In the genomic region with DNA sequence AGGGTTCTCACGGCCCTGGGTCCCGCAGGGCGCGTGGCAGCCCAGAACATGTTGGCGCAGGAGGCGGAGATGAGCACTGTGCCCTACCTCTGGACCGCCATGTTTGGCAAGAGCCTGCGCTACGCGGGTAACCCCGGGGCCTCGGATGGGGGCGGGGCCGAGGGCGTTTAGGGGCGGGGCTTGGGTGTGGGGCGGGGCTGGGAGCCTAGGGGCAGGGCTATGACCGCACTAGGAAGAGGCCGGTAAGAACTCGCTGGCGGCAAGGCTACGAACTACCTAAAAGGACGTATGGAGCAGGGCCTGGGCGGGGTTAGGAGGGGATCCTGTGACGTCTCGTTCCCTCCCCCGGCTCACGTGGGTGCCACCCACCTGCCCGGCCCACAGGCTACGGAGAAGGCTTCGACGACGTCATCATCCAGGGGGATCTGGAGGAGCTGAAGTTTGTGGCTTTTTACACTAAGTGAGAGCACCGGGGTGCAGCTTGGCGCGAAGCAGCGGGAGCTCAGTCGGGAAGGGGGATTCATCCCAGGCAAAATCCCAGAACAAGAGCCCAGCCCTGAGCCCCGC, we compare ENCODE assay signal across 8 cellular contexts. TPM values are rescaled to one million over a fixed set of nuclear protein-coding genes. Genes with fewer than 3 reads are reported as not detected.
DNase-seq lines count a peak whose midpoint lies in the region; ATAC-seq, FAIRE-seq and TF ChIP-seq lines count a peak whose summit lies in the region.

No MANE protein-coding gene starts in this region.

- H3K79me2 ChIP-seq in GM12878 (ENCODE audit: control insufficient read depth, insufficient read depth, low read length) = peaks cover 16% of the 10 kb centered on the region

- H3K9me3 ChIP-seq in GM12878 (replicated peaks; ENCODE audit: control insufficient read depth, insufficient read depth, low read length) (peaks cover 6% of the 10 kb centered on the region; the same call in 2 of the 3 replicates), iPS-15b (ENCODE audit: control insufficient read depth, insufficient read depth, low read length) (no peaks in the 10 kb centered on the region), small intestine (ENCODE audit: control insufficient read depth, low read depth) (no peaks in the 10 kb centered on the region)

- ATAC-seq in GM12878 (no peak), HG02678 (IDR thresholded peaks at IDR 0.05; ENCODE audit: unreplicated experiment) (no peak)

- POLR2A ChIA-PET in GM12878 (lab: Charles Lee) = no interaction called here

- SMC1A ChIA-PET in GM12878 (lab: Charles Lee; ENCODE audit: uncharacterized antibody, unreplicated experiment) = interaction anchor here (1.9 kb wide), 1 partner anchor 23 kb away, joined by 4 read pairs; no protein-coding TSS in a partner anchor

- intact Hi-C loops in GM12878 (cut with micrococcal nuclease; ENCODE audit: unreplicated experiment) = no loop called here

- no peak for TF ChIP-seq EP300 in GM12878 (IDR thresholded peaks at IDR 0.05; ENCODE audit: borderline replicate concordance in 1 of 2, control insufficient read depth in 1 of 2, low read depth in 2 of 2, low read length in 2 of 2)

- no peak for TF ChIP-seq POLR2A in GM12878 (IDR thresholded peaks at IDR 0.05; ENCODE audit: low read depth, low read length)

- TF ChIP-seq RAD21 in GM12878 (IDR thresholded peaks at IDR 0.05; ENCODE audit: insufficient read depth, low read depth, low read length) = no peak

- 42% methylated on average over 39 of the region's 39 CpGs for WGBS in GM12878 (ENCODE audit: insufficient coverage, insufficient replicate concordance, low lambda C conversion rate, missing lambda C conversion rate)
- WGBS in small intestine, 3 donors = 13 to 20% (median 18%) methylated on average over 37 to 39 of the region's 39 CpGs

- TF ChIP-seq CTCF in GM12878 (IDR thresholded peaks at IDR 0.05 in 2 of 3, conservative IDR thresholded peaks at IDR 0.05 in 1 of 3; ENCODE audit: control insufficient read depth in 2 of 3, extremely low read depth in 1 of 3, insufficient read depth in 1 of 3, low read depth in 3 of 3, low read length in 3 of 3) = no peak

- no TSS peak for BruUV-seq in GM12878 (replicated peaks; lab: Mats Ljungman, UMichigan)

- H4K20me1 ChIP-seq in GM12878 (ENCODE audit: control insufficient read depth, insufficient read depth) = no peaks in the 10 kb centered on the region

- in situ Hi-C loops in GM12878 (cut with MboI) = no loop called here

- H3K4me3 ChIP-seq in GM12878 = no peak overlapping the region
- peak overlapping the region; percentile 66 for H3K4me3 ChIP-seq in iPS-15b (ENCODE audit: low read depth, low read length)
- H3K4me3 ChIP-seq in small intestine (ENCODE audit: low read depth in 1 of 2, low read length in 2 of 2) = no peak overlapping the region

- no peak overlapping the region for H3K9ac ChIP-seq in GM12878 (ENCODE audit: control insufficient read depth, insufficient read depth, low read length)
- H3K9ac ChIP-seq in iPS-15b (ENCODE audit: low read depth, low read length) = peak overlapping the region; percentile 60

- H3K27ac ChIP-seq in GM12878 (ENCODE audit: control insufficient read depth, insufficient read depth) = no peak overlapping the region
- H3K27ac ChIP-seq in small intestine (ENCODE audit: low read depth in 1 of 2, low read length in 1 of 2) = no peak overlapping the region

- H3K36me3 ChIP-seq in GM12878 (ENCODE audit: control insufficient read depth in 2 of 2, insufficient read depth in 2 of 2, low read length in 1 of 2) = no peaks in the 10 kb centered on the region
- H3K36me3 ChIP-seq in iPS-15b (ENCODE audit: control insufficient read depth, insufficient read depth, low read length) = no peaks in the 10 kb centered on the region
- no peaks in the 10 kb centered on the region for H3K36me3 ChIP-seq in small intestine (ENCODE audit: control insufficient read depth in 2 of 2, insufficient read depth in 2 of 2, low read length in 2 of 2)

- H3K4me1 ChIP-seq in GM12878 (ENCODE audit: control insufficient read depth, insufficient read depth, low read length) (peaks cover 10% of the 10 kb centered on the region; the same call in 1 of the 2 replicates), iPS-15b (ENCODE audit: control insufficient read depth, insufficient read depth, low read length) (peaks cover 17% of the 10 kb centered on the region), small intestine (ENCODE audit: control insufficient read depth in 2 of 2, insufficient read depth in 1 of 2, low read depth in 1 of 2, low read length in 1 of 2) (no peaks in the 10 kb centered on the region)

- RAD21 ChIA-PET in GM12878 (lab: Charles Lee; ENCODE audit: unreplicated experiment) = no interaction called here

- H2AFZ ChIP-seq in GM12878 (ENCODE audit: control insufficient read depth, low read depth, low read length) = no peak overlapping the region; the same call in 1 of the 2 replicates

- no peaks in the 10 kb centered on the region for H3K27me3 ChIP-seq in GM12878 (replicated peaks in 1 of 2; ENCODE audit: control insufficient read depth in 2 of 2, insufficient read depth in 2 of 2, low read length in 1 of 2)
- peaks cover 65% of the 10 kb centered on the region for H3K27me3 ChIP-seq in iPS-15b (ENCODE audit: control insufficient read depth, insufficient read depth, low read length)
- H3K27me3 ChIP-seq in small intestine (ENCODE audit: control insufficient read depth in 2 of 2, insufficient read depth in 2 of 2, low read length in 2 of 2) = no peaks in the 10 kb centered on the region

- no peak overlapping the region for H3K4me2 ChIP-seq in GM12878 (ENCODE audit: control insufficient read depth, insufficient read depth)

- FAIRE-seq in GM12878 (lab: Jason Lieb, UNC) (no peak), small intestine (lab: Jason Lieb, UNC) (no peak), GM19239 (lab: Jason Lieb, UNC) (no peak)

- CTCF ChIA-PET in GM12878 (lab: Yijun Ruan, JAX) = no interaction called here

- DNase-seq in AG08395 (ENCODE audit: low spot score) (peak; percentile 59), T follicular helper cell (ENCODE audit: low read depth) (peak; percentile 56), GM12878 (ENCODE audit: low read depth, low spot score) (no peak), small intestine (peak; percentile 76), GM19239 (ENCODE audit: insufficient read length, low spot score) (no peak), medulla oblongata (ENCODE audit: extremely low spot score) (no peak)

RNA-seq across cellular contexts. Expression of a gene that starts 2.8 kb away (rescaled TPM):
- 77.5 and 89.4 TPM in 2 replicates for total RNA-seq in GM12878 (2013; cell fraction: nucleolus; rRNA removed)
- total RNA-seq in GM12878 (2014; rRNA removed) = 31.8 and 35.2 TPM in 2 replicates
- total RNA-seq in GM12878 (2014; rRNA removed; fragmentation: Illumina TruSeq; extraction: Trizol) = 13.9 and 14.5 TPM in 2 replicates
- 42.8 and 50.3 TPM in 2 replicates for total RNA-seq in GM12878 (2021)
- polyA plus RNA-seq in GM12878 (2011; ENCODE audit: low read depth) = 10.7 TPM
- 8.7 and 17.5 TPM in 2 replicates for polyA plus RNA-seq in GM12878 (2011; rRNA removed)
- polyA plus RNA-seq in GM12878 (2011; cell fraction: cytosol; rRNA removed) = 12.6 and 20.5 TPM in 2 replicates
- polyA plus RNA-seq in GM12878 (2011; cell fraction: nucleus; rRNA removed) = 168 and 188 TPM in 2 replicates
- 19.4 and 21.7 TPM in 2 replicates for polyA plus RNA-seq in GM12878 (2012)
- polyA plus RNA-seq in GM12878 (2014; fragmentation: Illumina TruSeq; extraction: Trizol) = 16.6 and 25.1 TPM in 2 replicates
- polyA plus RNA-seq in GM12878 (2014; fragmentation: Nextera tagmentation; extraction: Ambion mirVana) = 1 to 10 TPM in 1 of 2 experiments, under 1 TPM in 1; 0.82 to 1.1 TPM
- 44.0 and 50.1 TPM in 2 replicates for polyA plus RNA-seq in GM12878 (2014; rRNA removed)
- 10 to 100 TPM; 15.0 to 21.2 TPM for polyA plus RNA-seq in GM12878 (2016; fragmentation: Nextera tagmentation; extraction: Ambion mirVana)
- 17.0 and 18.1 TPM in 2 replicates for polyA minus RNA-seq in GM12878 (2011; rRNA and poly(A)+ RNA removed)
- polyA minus RNA-seq in GM12878 (2011; cell fraction: cytosol; rRNA and poly(A)+ RNA removed) = 7.6 TPM in 2 replicates
- polyA minus RNA-seq in GM12878 (2011; cell fraction: nucleus; rRNA and poly(A)+ RNA removed) = 35.8 and 46.1 TPM in 2 replicates
- 10 to 100 TPM; 22.7 to 38.0 (median 26.8) TPM for polyA plus RNA-seq in small intestine

RNA-seq across cellular contexts. Expression of a gene that starts 12.3 kb away (rescaled TPM):
- 0.61 TPM in 1 of 2 replicates, not detected in the other for total RNA-seq in GM12878 (2013; cell fraction: nucleolus; rRNA removed)
- total RNA-seq in GM12878 (2014; rRNA removed) (0.11 and 0.34 TPM in 2 replicates), GM12878 (2014; rRNA removed; fragmentation: Illumina TruSeq; extraction: Trizol) (not detected in 2 replicates), GM12878 (2021) (0.26 and 0.40 TPM in 2 replicates)
- polyA plus RNA-seq in GM12878 (2011; ENCODE audit: low read depth) = not detected
- polyA plus RNA-seq in GM12878 (2011; rRNA removed) (not detected in 2 replicates), GM12878 (2014; fragmentation: Illumina TruSeq; extraction: Trizol) (not detected in 2 replicates), GM12878 (2014; fragmentation: Nextera tagmentation; extraction: Ambion mirVana) (not detected), GM12878 (2014; rRNA removed) (0.04 and 0.15 TPM in 2 replicates), GM12878 (2016; fragmentation: Nextera tagmentation; extraction: Ambion mirVana) (under 1 TPM in 1 of 2 experiments, not detected in 1; 0.06 TPM), small intestine (1 to 10 TPM; 5.1 to 9.4 (median 6.8) TPM)
- polyA plus RNA-seq in GM12878 (2011; cell fraction: cytosol; rRNA removed) = 0.03 TPM in 1 of 2 replicates, not detected in the other
- 0.24 and 0.31 TPM in 2 replicates for polyA plus RNA-seq in GM12878 (2011; cell fraction: nucleus; rRNA removed)
- polyA plus RNA-seq in GM12878 (2012) = 0.32 and 0.45 TPM in 2 replicates
- not detected in 2 replicates for polyA minus RNA-seq in GM12878 (2011; rRNA and poly(A)+ RNA removed)
- not detected in 2 replicates for polyA minus RNA-seq in GM12878 (2011; cell fraction: cytosol; rRNA and poly(A)+ RNA removed)
- polyA minus RNA-seq in GM12878 (2011; cell fraction: nucleus; rRNA and poly(A)+ RNA removed) = not detected in 2 replicates

RNA-seq across cellular contexts. Expression of a gene that starts 22.6 kb away (rescaled TPM):
- 41.0 and 46.0 TPM in 2 replicates for total RNA-seq in GM12878 (2013; cell fraction: nucleolus; rRNA removed)
- total RNA-seq in GM12878 (2014; rRNA removed) (52.2 and 52.9 TPM in 2 replicates), GM12878 (2014; rRNA removed; fragmentation: Illumina TruSeq; extraction: Trizol) (10.5 and 13.6 TPM in 2 replicates), GM12878 (2021) (30.5 and 35.7 TPM in 2 replicates)
- 5.7 TPM for polyA plus RNA-seq in GM12878 (2011; ENCODE audit: low read depth)
- polyA plus RNA-seq in GM12878 (2011; rRNA removed) (8.3 and 16.9 TPM in 2 replicates), GM12878 (2014; fragmentation: Illumina TruSeq; extraction: Trizol) (3.5 and 10.5 TPM in 2 replicates), GM12878 (2014; fragmentation: Nextera tagmentation; extraction: Ambion mirVana) (1 to 10 TPM in 1 of 2 experiments, under 1 TPM in 1; 0.66 to 6.9 TPM), GM12878 (2014; rRNA removed) (52.8 and 53.4 TPM in 2 replicates), GM12878 (2016; fragmentation: Nextera tagmentation; extraction: Ambion mirVana) (10 to 100 TPM; 54.4 to 58.3 TPM), small intestine (10 to 100 TPM; 30.0 to 43.2 (median 31.5) TPM)
- polyA plus RNA-seq in GM12878 (2011; cell fraction: cytosol; rRNA removed) = 24.9 and 45.9 TPM in 2 replicates
- 46.3 and 60.5 TPM in 2 replicates for polyA plus RNA-seq in GM12878 (2011; cell fraction: nucleus; rRNA removed)
- 19.7 and 19.8 TPM in 2 replicates for polyA plus RNA-seq in GM12878 (2012)
- 10.5 and 27.7 TPM in 2 replicates for polyA minus RNA-seq in GM12878 (2011; rRNA and poly(A)+ RNA removed)
- 8.0 and 9.8 TPM in 2 replicates for polyA minus RNA-seq in GM12878 (2011; cell fraction: cytosol; rRNA and poly(A)+ RNA removed)
- 49.2 and 68.4 TPM in 2 replicates for polyA minus RNA-seq in GM12878 (2011; cell fraction: nucleus; rRNA and poly(A)+ RNA removed)

RNA-seq across cellular contexts. Expression of a gene that starts 35.6 kb away (rescaled TPM):
- total RNA-seq in GM12878 (2013; cell fraction: nucleolus; rRNA removed) = 0.31 and 0.34 TPM in 2 replicates
- total RNA-seq in GM12878 (2014; rRNA removed) (0.11 TPM in 1 of 2 replicates, not detected in the other), GM12878 (2014; rRNA removed; fragmentation: Illumina TruSeq; extraction: Trizol) (not detected in 2 replicates), GM12878 (2021) (0.13 TPM in 1 of 2 replicates, not detected in the other)
- polyA plus RNA-seq in GM12878 (2011; ENCODE audit: low read depth) = not detected
- polyA plus RNA-seq in GM12878 (2011; rRNA removed) (0.06 and 0.07 TPM in 2 replicates), GM12878 (2014; fragmentation: Illumina TruSeq; extraction: Trizol) (0.03 TPM in 1 of 2 replicates, not detected in the other), GM12878 (2014; fragmentation: Nextera tagmentation; extraction: Ambion mirVana) (not detected), GM12878 (2014; rRNA removed) (not detected in 2 replicates), GM12878 (2016; fragmentation: Nextera tagmentation; extraction: Ambion mirVana) (under 1 TPM; 0.06 to 0.21 TPM), small intestine (under 1 TPM in 1 of 3 donors, not detected in 2; 0.84 TPM)
- polyA plus RNA-seq in GM12878 (2011; cell fraction: cytosol; rRNA removed) = 0.02 and 0.09 TPM in 2 replicates
- polyA plus RNA-seq in GM12878 (2011; cell fraction: nucleus; rRNA removed) = 0.66 and 0.70 TPM in 2 replicates
- 0.08 and 0.14 TPM in 2 replicates for polyA plus RNA-seq in GM12878 (2012)
- polyA minus RNA-seq in GM12878 (2011; rRNA and poly(A)+ RNA removed) = 0.15 TPM in 1 of 2 replicates, not detected in the other
- not detected in 2 replicates for polyA minus RNA-seq in GM12878 (2011; cell fraction: cytosol; rRNA and poly(A)+ RNA removed)
- polyA minus RNA-seq in GM12878 (2011; cell fraction: nucleus; rRNA and poly(A)+ RNA removed) = 0.12 and 0.57 TPM in 2 replicates

RNA-seq across cellular contexts. Expression of a gene that starts 53.0 kb away (rescaled TPM):
- total RNA-seq in GM12878 (2013; cell fraction: nucleolus; rRNA removed) = 0.15 TPM in 1 of 2 replicates, not detected in the other
- total RNA-seq in GM12878 (2014; rRNA removed) (0.06 and 0.27 TPM in 2 replicates), GM12878 (2014; rRNA removed; fragmentation: Illumina TruSeq; extraction: Trizol) (not detected in 2 replicates), GM12878 (2021) (0.11 and 0.21 TPM in 2 replicates)
- not detected for polyA plus RNA-seq in GM12878 (2011; ENCODE audit: low read depth)
- polyA plus RNA-seq in GM12878 (2011; rRNA removed) (not detected in 2 replicates), GM12878 (2014; fragmentation: Illumina TruSeq; extraction: Trizol) (0.07 TPM in 1 of 2 replicates, not detected in the other), GM12878 (2014; fragmentation: Nextera tagmentation; extraction: Ambion mirVana) (not detected), GM12878 (2014; rRNA removed) (0.11 TPM in 1 of 2 replicates, not detected in the other), GM12878 (2016; fragmentation: Nextera tagmentation; extraction: Ambion mirVana) (under 1 TPM in 1 of 2 experiments, not detected in 1; 0.25 TPM), small intestine (1 to 10 TPM in 1 of 3 donors, under 1 TPM in 1, not detected in 1; 0.27 to 2.3 TPM)
- not detected in 2 replicates for polyA plus RNA-seq in GM12878 (2011; cell fraction: cytosol; rRNA removed)
- polyA plus RNA-seq in GM12878 (2011; cell fraction: nucleus; rRNA removed) = not detected in 2 replicates
- polyA plus RNA-seq in GM12878 (2012) = not detected in 2 replicates
- polyA minus RNA-seq in GM12878 (2011; rRNA and poly(A)+ RNA removed) = not detected in 2 replicates
- polyA minus RNA-seq in GM12878 (2011; cell fraction: cytosol; rRNA and poly(A)+ RNA removed) = not detected in 2 replicates
- not detected in 2 replicates for polyA minus RNA-seq in GM12878 (2011; cell fraction: nucleus; rRNA and poly(A)+ RNA removed)

Comparison
In these comparisons a context has a peak if more than half of its experiments do, and no peak if none do; other contexts are left out.
1. DNase-seq: peak in AG08395 (single experiment), T follicular helper cell (single experiment) and small intestine (single experiment); none in GM12878 (single experiment), GM19239 (single experiment) and medulla oblongata (single experiment).
2. RNA of a gene that starts 12.3 kb away (polyA plus RNA-seq): 5.1 to 9.4 TPM in small intestine; 0.03 to 0.45 TPM in GM12878; every median in the first group is over 4 times any median in the second.